ENCODE assay signal across 8 cellular contexts in genomic region chr1:226125097-226125630, GRCh38.
DNase-seq lines count a peak whose midpoint lies in the region; ATAC-seq, FAIRE-seq and TF ChIP-seq lines count a peak whose summit lies in the region.

No MANE protein-coding gene starts in this region.

- in situ Hi-C loops in mammary epithelial cell (cut with MboI; ENCODE audit: low sequenced_read_pairs in 2 of 2) = loop anchor here in 1 of 2 donors (10.0 kb wide), 1 partner anchor 60 kb away; the partner anchor contains the start of gene H3-3A

- TF ChIP-seq CTCF in activated B cell treated with CpG ODN at 0.5 μM for 24 hours (IDR thresholded peaks at IDR 0.05) (peak; percentile 48), mammary epithelial cell (conservative IDR thresholded peaks at IDR 0.05 in 1 of 2, IDR thresholded peaks at IDR 0.05 in 1 of 2; ENCODE audit: extremely low read depth in 1 of 2, insufficient read depth in 1 of 2, low read depth in 1 of 2, low read length in 2 of 2) (peak; percentile 77 to 96), kidney (IDR thresholded peaks at IDR 0.05; ENCODE audit: borderline replicate concordance, extremely low read depth, insufficient read depth) (peak; percentile 93)

- peak overlapping the region; percentile 62 for H3K4me3 Mint-ChIP-seq in activated B cell treated with CpG ODN at 0.5 μM for 24 hours

- H3K36me3 ChIP-seq in mammary epithelial cell (ENCODE audit: insufficient read depth, low read length) (no peaks in the 10 kb centered on the region), kidney (ENCODE audit: control insufficient read depth in 1 of 2, insufficient read depth in 2 of 2, low read length in 2 of 2) (no peaks in the 10 kb centered on the region)

- no TSS peak for BruUV-seq in mammary epithelial cell (replicated peaks; lab: Mats Ljungman, UMichigan)

- H2AFZ ChIP-seq in mammary epithelial cell (ENCODE audit: low read depth, low read length) = peak overlapping the region; percentile 84

- H3K27ac ChIP-seq in mammary epithelial cell (ENCODE audit: insufficient read depth, low read depth, low read length) = no peak overlapping the region
- H3K27ac ChIP-seq in kidney (ENCODE audit: low read depth in 2 of 2, low read length in 2 of 2) = no peak overlapping the region

- no peaks in the 10 kb centered on the region for H3K27me3 Mint-ChIP-seq in activated B cell treated with CpG ODN at 0.5 μM for 24 hours

- peak overlapping the region; percentile 47 for H3K4me2 ChIP-seq in mammary epithelial cell (ENCODE audit: insufficient read depth, low read depth, low read length)

- no peaks in the 10 kb centered on the region for H3K27me3 ChIP-seq in mammary epithelial cell (ENCODE audit: insufficient read depth, low read length)

- H3K9me3 ChIP-seq in mammary epithelial cell (replicated peaks; ENCODE audit: insufficient read depth, low read length) (no peaks in the 10 kb centered on the region), kidney (ENCODE audit: control insufficient read depth in 1 of 2, low read length in 2 of 2) (no peaks in the 10 kb centered on the region)

- no peak overlapping the region for H3K4me3 ChIP-seq in mammary epithelial cell (replicated peaks in 1 of 3; ENCODE audit: insufficient read depth in 1 of 3, low read depth in 2 of 3, low read length in 3 of 3)
- H3K4me3 ChIP-seq in kidney (ENCODE audit: low read length in 2 of 2) = no peak overlapping the region

- no peak for FAIRE-seq in kidney (lab: Jason Lieb, UNC)

- peak overlapping the region; percentile 87 for H3K27ac Mint-ChIP-seq in activated B cell treated with CpG ODN at 0.5 μM for 24 hours

- H3K4me1 Mint-ChIP-seq in activated B cell treated with CpG ODN at 0.5 μM for 24 hours = peaks cover 85% of the 10 kb centered on the region

- POLR2A ChIA-PET in activated B cell treated with CpG ODN at 0.5 μM for 24 hours (lab: Charles Lee) = interaction anchor here (0.8 to 4.4 kb wide), 16 partner anchors 10 to 281 kb away, joined by 3 to 26 read pairs (median 10); partner anchors contain the start of genes ACBD3, H3-3A and SDE2

- intact Hi-C loops in activated B cell treated with CpG ODN at 0.5 μM for 24 hours (cut with micrococcal nuclease) = loop anchor here (1.0 to 10.0 kb wide), 7 partner anchors 8 to 550 kb away; partner anchors contain the start of gene PARP1
- intact Hi-C loops in mammary epithelial cell (cut with micrococcal nuclease) = loop anchor here (1.0 to 10.0 kb wide), 4 partner anchors 72 to 500 kb away; partner anchors contain the start of gene PARP1
- intact Hi-C loops in kidney (cut with DNase I) = loop anchor here (5.0 kb wide), 1 partner anchor 72 kb away; no protein-coding TSS in a partner anchor

- 5% methylated on average over 12 of the region's 12 CpGs for WGBS in mammary epithelial cell (ENCODE audit: low coverage, missing lambda C conversion rate)

- H3K9ac ChIP-seq in mammary epithelial cell (ENCODE audit: insufficient read depth, low read length) (no peak overlapping the region), kidney (ENCODE audit: low read length in 2 of 2) (no peak overlapping the region)

- H3K4me1 ChIP-seq in mammary epithelial cell (ENCODE audit: insufficient read depth, low read length) (peaks cover 49% of the 10 kb centered on the region), kidney (ENCODE audit: control insufficient read depth in 1 of 2, insufficient read depth in 1 of 2, low read depth in 1 of 2, low read length in 2 of 2) (peaks cover 7 to 15% of the 10 kb centered on the region in 2 donors)

- CTCF ChIA-PET in activated B cell treated with CpG ODN at 0.5 μM for 24 hours (lab: Charles Lee) = interaction anchor here (0.6 to 6.8 kb wide), 45 partner anchors 8 to 508 kb away, joined by 3 to 209 read pairs (median 5); partner anchors contain the start of genes H3-3A, LIN9, MIXL1 and PARP1
- CTCF ChIA-PET in mammary epithelial cell (lab: Charles Lee; ENCODE audit: low non-redundant PET) = interaction anchor here (0.6 to 1.3 kb wide), 8 partner anchors 9 to 476 kb away, joined by 3 to 12 read pairs (median 5); partner anchors contain the start of genes LIN9 and PARP1

- dilution Hi-C loops in mammary epithelial cell (cut with HindIII; ENCODE audit: low sequenced_read_pairs) = no loop called here

- peak; percentile 21 for ATAC-seq in HG02973 (IDR thresholded peaks at IDR 0.05; ENCODE audit: unreplicated experiment)
- no peak for ATAC-seq in activated B cell treated with CpG ODN at 0.5 μM for 24 hours (ENCODE audit: low read depth)
- ATAC-seq in HG03354 (IDR thresholded peaks at IDR 0.05; ENCODE audit: poor library complexity, severe bottlenecking, unreplicated experiment) = no peak

- no peaks in the 10 kb centered on the region for H4K20me1 ChIP-seq in mammary epithelial cell (ENCODE audit: insufficient read depth, low read length)

- H3K36me3 Mint-ChIP-seq in activated B cell treated with CpG ODN at 0.5 μM for 24 hours (ENCODE audit: low read depth) = peaks cover 2% of the 10 kb centered on the region

- DNase-seq in EH (ENCODE audit: low read depth) = peak; percentile 75
- DNase-seq in NCI-H345 (lab: John Stamatoyannopoulos, UW) = peak; percentile 83
- peak; percentile 85 for DNase-seq in activated B cell treated with CpG ODN at 0.5 μM for 24 hours
- DNase-seq in mammary epithelial cell = peak; percentile 72
- DNase-seq in kidney = peak; percentile 92
- peak; percentile 79 to 88 (median 84) for DNase-seq in stimulated activated CD4-positive, alpha-beta T cell treated with anti-CD3 and anti-CD28 coated beads, Interleukin-1b, Interleukin-23, amount 100 ng/mL, for 24 hours (ENCODE audit: low read depth in 4 of 4, low spot score in 1 of 4)

- H3K79me2 ChIP-seq in mammary epithelial cell (ENCODE audit: insufficient read depth, low read length) = no peaks in the 10 kb centered on the region

- no peaks in the 10 kb centered on the region for H3K9me3 Mint-ChIP-seq in activated B cell treated with CpG ODN at 0.5 μM for 24 hours
